ENCODE assay signal across 1 cellular context in genomic region chr4:73729534-73730165, GRCh38.
TF ChIP-seq lines count a peak whose summit lies in the region.

No MANE protein-coding gene starts in this region.

TF ChIP-seq in WTC11, 78 proteins besides CTCF, POLR2A, EP300 and RAD21 (continued from another document):
- TF ChIP-seq FOXP4 (CRISPR knock-in tag; IDR thresholded peaks at IDR 0.05) (no peak), JAZF1 (CRISPR knock-in tag; IDR thresholded peaks at IDR 0.05) (no peak), KAT7 (CRISPR knock-in tag; IDR thresholded peaks at IDR 0.05; ENCODE audit: borderline replicate concordance) (no peak), SOX15 (CRISPR knock-in tag; IDR thresholded peaks at IDR 0.05) (no peak), ZNF671 (CRISPR knock-in tag; IDR thresholded peaks at IDR 0.05) (no peak)
